Comparison of ENCODE assay signal across 16 cellular contexts in the genomic region with DNA sequence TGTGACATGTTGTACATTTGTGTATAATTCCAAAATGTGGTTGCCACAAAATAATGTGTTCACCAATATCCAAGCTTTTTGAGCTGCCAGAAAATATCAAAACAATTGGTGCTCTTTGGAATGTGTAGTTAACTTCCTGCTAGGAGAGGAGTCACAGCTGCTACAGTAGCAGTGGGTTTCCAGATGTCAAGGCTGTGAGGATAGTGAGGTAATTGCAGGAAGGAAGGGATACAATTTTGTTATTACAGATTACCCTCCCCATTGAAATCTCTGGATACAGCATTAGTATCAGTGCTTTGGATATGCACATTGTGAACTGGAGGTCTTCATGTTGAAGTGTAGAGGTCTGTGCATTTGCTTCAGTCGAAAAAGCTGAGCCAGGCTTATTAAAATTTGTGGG.
DNase-seq lines count a peak whose midpoint lies in the region; ATAC-seq and TF ChIP-seq lines count a peak whose summit lies in the region.
"Had no signal": no experiment of that assay in that cellular context is flagged by ENCODE, and none has a peak within 500 bp of the region (broad histone marks: within the 10 kb centered on the region; RNA-seq: fewer than 3 reads in every experiment).

No MANE protein-coding gene starts in this region.

- H3K4me3 ChIP-seq in AG10803 (ENCODE audit: low read length) (no peak overlapping the region), SJCRH30 (no peak overlapping the region), hepatocyte (no peak overlapping the region), trophoblast cell (ENCODE audit: low read depth, low read length) (no peak overlapping the region)
- H3K4me3 ChIP-seq: K562 had no signal

- CTCF ChIA-PET in activated naive CD4-positive, alpha-beta T cell treated with anti-CD3 and anti-CD28 coated beads for 36 hours (lab: Charles Lee) = interaction anchor here (0.6 kb wide), 1 partner anchor 217 kb away, joined by 3 read pairs; no protein-coding TSS in a partner anchor

- no peak overlapping the region for H3K4ac ChIP-seq in trophoblast cell (ENCODE audit: low read depth, low read length)

- H3K36me3 Mint-ChIP-seq in activated naive CD4-positive, alpha-beta T cell treated with anti-CD3 and anti-CD28 coated beads for 36 hours (ENCODE audit: low read depth) = peaks cover 4% of the 10 kb centered on the region

- H3K23ac ChIP-seq in trophoblast cell (ENCODE audit: low read length) = no peak overlapping the region

- no peak overlapping the region for H2AK5ac ChIP-seq in trophoblast cell (ENCODE audit: low read length)

- TF ChIP-seq CTCF in AG10803 (conservative IDR thresholded peaks at IDR 0.05; ENCODE audit: low read length) (no peak), hepatocyte (IDR thresholded peaks at IDR 0.05; ENCODE audit: poor library complexity) (no peak)

- no peak overlapping the region for H4K8ac ChIP-seq in trophoblast cell (ENCODE audit: low read depth, low read length)

- H2AFZ ChIP-seq in hepatocyte (no peak overlapping the region), trophoblast cell (ENCODE audit: insufficient read depth, low read length, poor library complexity) (no peak overlapping the region)

- no peaks in the 10 kb centered on the region for H3K9me3 Mint-ChIP-seq in activated naive CD4-positive, alpha-beta T cell treated with anti-CD3 and anti-CD28 coated beads for 36 hours
- H3K9me3 Mint-ChIP-seq: activated naive CD4-positive, alpha-beta T cell treated with anti-CD3 and anti-CD28 coated beads, Interleukin-2, amount 50 U/mL, for 72 hours; immature natural killer cell; stimulated activated naive CD8-positive, alpha-beta T cell treated with anti-CD3 and anti-CD28 coated beads, Interleukin-15, amount 100 ng/mL, for 72 hours; T-helper 1 cell treated with Interleukin-12 subunit alpha and Interleukin-12 subunit beta and Interleukin-4 antibody, amounts not matched to agents 30 μg/mL and 1 μg/mL, for 36 hours had no signal

- H3K27ac Mint-ChIP-seq in activated naive CD4-positive, alpha-beta T cell treated with anti-CD3 and anti-CD28 coated beads for 36 hours = no peak overlapping the region
- H3K27ac Mint-ChIP-seq: activated CD8-positive, alpha-beta T cell treated with anti-CD3 and anti-CD28 coated beads, Interleukin-2, amount 10 ng/mL, durations not matched to agents 7 days and 5 days; activated naive CD4-positive, alpha-beta T cell treated with anti-CD3 and anti-CD28 coated beads, Interleukin-2, amount 50 U/mL, for 72 hours; stimulated activated naive CD8-positive, alpha-beta T cell treated with anti-CD3 and anti-CD28 coated beads, Interleukin-15, amount 100 ng/mL, for 72 hours; T-helper 1 cell treated with Interleukin-12 subunit alpha and Interleukin-12 subunit beta and Interleukin-4 antibody, amounts not matched to agents 30 μg/mL and 1 μg/mL, for 36 hours had no signal

- H3K36me3 ChIP-seq in SJCRH30 (peaks cover 3% of the 10 kb centered on the region; the same call in 1 of the 2 replicates), hepatocyte (replicated peaks; ENCODE audit: insufficient read depth, low read depth) (no peaks in the 10 kb centered on the region), trophoblast cell (ENCODE audit: control insufficient read depth in 1 of 2, insufficient read depth in 2 of 2, low read length in 2 of 2) (no peaks in the 10 kb centered on the region)

- H3K27ac ChIP-seq in SJCRH30 = peak overlapping the region; percentile 70
- peak overlapping the region; percentile 52 for H3K27ac ChIP-seq in hepatocyte
- no peak overlapping the region for H3K27ac ChIP-seq in trophoblast cell (ENCODE audit: low read depth, low read length)

- H3K4me1 ChIP-seq in SJCRH30 (peaks cover 33% of the 10 kb centered on the region), hepatocyte (ENCODE audit: insufficient read depth) (peaks cover 3% of the 10 kb centered on the region), trophoblast cell (ENCODE audit: control insufficient read depth in 1 of 2, insufficient read depth in 2 of 2, low read length in 2 of 2) (peaks cover 0 to 2% of the 10 kb centered on the region in 2 experiments)

- no peaks in the 10 kb centered on the region for H3K27me3 Mint-ChIP-seq in activated naive CD4-positive, alpha-beta T cell treated with anti-CD3 and anti-CD28 coated beads for 36 hours (ENCODE audit: low read depth)
- H3K27me3 Mint-ChIP-seq: stimulated activated naive CD8-positive, alpha-beta T cell treated with anti-CD3 and anti-CD28 coated beads, Interleukin-15, amount 100 ng/mL, for 72 hours had no signal

- H4K20me1 ChIP-seq in hepatocyte (ENCODE audit: insufficient read depth, poor library complexity, severe bottlenecking) = no peaks in the 10 kb centered on the region

- no peaks in the 10 kb centered on the region for H3K9me3 ChIP-seq in SJCRH30 (replicated peaks)
- no peaks in the 10 kb centered on the region for H3K9me3 ChIP-seq in hepatocyte (ENCODE audit: low read depth)
- H3K9me3 ChIP-seq in trophoblast cell (ENCODE audit: insufficient read depth, low read depth, low read length) = no peaks in the 10 kb centered on the region

- H3K14ac ChIP-seq in trophoblast cell (ENCODE audit: low read length) = no peak overlapping the region

- H3K4me1 Mint-ChIP-seq in activated naive CD4-positive, alpha-beta T cell treated with anti-CD3 and anti-CD28 coated beads for 36 hours (ENCODE audit: low read depth) = peaks cover 7% of the 10 kb centered on the region
- H3K4me1 Mint-ChIP-seq: stimulated activated naive CD8-positive, alpha-beta T cell treated with anti-CD3 and anti-CD28 coated beads, Interleukin-15, amount 100 ng/mL, for 72 hours had no signal

- H3K79me1 ChIP-seq in trophoblast cell (ENCODE audit: low read length) = no peaks in the 10 kb centered on the region

- H3K27me3 ChIP-seq in SJCRH30 = no peaks in the 10 kb centered on the region
- H3K27me3 ChIP-seq in hepatocyte = no peaks in the 10 kb centered on the region
- H3K27me3 ChIP-seq in trophoblast cell (ENCODE audit: insufficient read depth, low read length) = no peaks in the 10 kb centered on the region

- H3K9ac ChIP-seq in trophoblast cell (ENCODE audit: low read length) = no peak overlapping the region

- no peak overlapping the region for H3K4me2 ChIP-seq in hepatocyte
- H3K4me2 ChIP-seq in trophoblast cell (ENCODE audit: low read length) = no peak overlapping the region

- H2BK5ac ChIP-seq in trophoblast cell (ENCODE audit: low read depth, low read length, poor library complexity) = no peak overlapping the region

- H2BK120ac ChIP-seq in trophoblast cell (ENCODE audit: insufficient read depth, low read length, poor library complexity) = no peak overlapping the region

- no peak overlapping the region for H4K91ac ChIP-seq in trophoblast cell (ENCODE audit: low read depth, low read length)

- H2BK12ac ChIP-seq in trophoblast cell (ENCODE audit: low read length) = no peak overlapping the region

- H4K12ac ChIP-seq in trophoblast cell (ENCODE audit: low read depth, low read length) = no peak overlapping the region

- no peaks in the 10 kb centered on the region for H3K9me2 ChIP-seq in hepatocyte (replicated peaks; ENCODE audit: insufficient read depth)

- DNase-seq in AG10803 (ENCODE audit: low read depth) (peak; percentile 76), H4 (ENCODE audit: low spot score) (peak; percentile 42), SJCRH30 (peak; percentile 55 to 79), hepatocyte (ENCODE audit: low spot score) (no peak), trophoblast cell (no peak)
- DNase-seq in activated naive CD4-positive, alpha-beta T cell treated with anti-CD3 and anti-CD28 coated beads for 36 hours = no peak
- DNase-seq: activated CD8-positive, alpha-beta T cell treated with anti-CD3 and anti-CD28 coated beads, Interleukin-2, amount 10 ng/mL, durations not matched to agents 7 days and 5 days; immature natural killer cell; NCI-H526 treated with DMSO at 0.1 percent for 48 hours; stimulated activated CD4-positive, alpha-beta T cell treated with anti-CD3 and anti-CD28 coated beads, Interleukin-15, amount 100 ng/mL, for 24 hours; stimulated activated naive CD8-positive, alpha-beta T cell treated with anti-CD3 and anti-CD28 coated beads, Interleukin-15, amount 100 ng/mL, for 72 hours had no signal

- no peak overlapping the region for H3K4me3 Mint-ChIP-seq in activated naive CD4-positive, alpha-beta T cell treated with anti-CD3 and anti-CD28 coated beads for 36 hours
- H3K4me3 Mint-ChIP-seq: activated CD8-positive, alpha-beta T cell treated with anti-CD3 and anti-CD28 coated beads, Interleukin-2, amount 10 ng/mL, durations not matched to agents 7 days and 5 days; immature natural killer cell; stimulated activated naive CD8-positive, alpha-beta T cell treated with anti-CD3 and anti-CD28 coated beads, Interleukin-15, amount 100 ng/mL, for 72 hours; T-helper 1 cell treated with Interleukin-12 subunit alpha and Interleukin-12 subunit beta and Interleukin-4 antibody, amounts not matched to agents 30 μg/mL and 1 μg/mL, for 36 hours had no signal

- intact Hi-C loops in activated naive CD4-positive, alpha-beta T cell treated with anti-CD3 and anti-CD28 coated beads for 36 hours (cut with micrococcal nuclease) = no loop called here

- ATAC-seq in HG02973 (IDR thresholded peaks at IDR 0.05; ENCODE audit: unreplicated experiment) = no peak
- ATAC-seq in GM19023 (IDR thresholded peaks at IDR 0.05; ENCODE audit: unreplicated experiment) = no peak
- ATAC-seq: activated CD8-positive, alpha-beta T cell treated with anti-CD3 and anti-CD28 coated beads, Interleukin-2, amount 10 ng/mL, durations not matched to agents 7 days and 5 days; activated naive CD4-positive, alpha-beta T cell treated with anti-CD3 and anti-CD28 coated beads, Interleukin-2, amount 50 U/mL, for 72 hours; K562; stimulated activated naive CD8-positive, alpha-beta T cell treated with anti-CD3 and anti-CD28 coated beads, Interleukin-15, amount 100 ng/mL, for 72 hours had no signal

- H3K18ac ChIP-seq in trophoblast cell (ENCODE audit: low read length) = no peak overlapping the region

- WGBS in hepatocyte (ENCODE audit: low lambda C conversion rate, missing lambda C conversion rate) = 61% methylated on average over 1 of the region's 1 CpG
- no CpG with 5 or more reads among the region's 1 CpG for WGBS in trophoblast cell (ENCODE audit: extremely low coverage, insufficient coverage, insufficient read length)

- H3K79me2 ChIP-seq in hepatocyte (peaks cover 14% of the 10 kb centered on the region), trophoblast cell (ENCODE audit: control insufficient read depth, insufficient read depth, low read length, poor library complexity) (no peaks in the 10 kb centered on the region)

Comparison
In these comparisons a context has a peak if more than half of its experiments do, and no peak if none do; other contexts are left out.
1. DNase-seq: peak in AG10803 (single experiment), H4 (single experiment) and SJCRH30 (2 of 2); none in hepatocyte (single experiment), trophoblast cell (0 of 2) and activated naive CD4-positive, alpha-beta T cell treated with anti-CD3 and anti-CD28 coated beads for 36 hours (single experiment).